1 cellular context compared by ENCODE assay signal in the genomic region with DNA sequence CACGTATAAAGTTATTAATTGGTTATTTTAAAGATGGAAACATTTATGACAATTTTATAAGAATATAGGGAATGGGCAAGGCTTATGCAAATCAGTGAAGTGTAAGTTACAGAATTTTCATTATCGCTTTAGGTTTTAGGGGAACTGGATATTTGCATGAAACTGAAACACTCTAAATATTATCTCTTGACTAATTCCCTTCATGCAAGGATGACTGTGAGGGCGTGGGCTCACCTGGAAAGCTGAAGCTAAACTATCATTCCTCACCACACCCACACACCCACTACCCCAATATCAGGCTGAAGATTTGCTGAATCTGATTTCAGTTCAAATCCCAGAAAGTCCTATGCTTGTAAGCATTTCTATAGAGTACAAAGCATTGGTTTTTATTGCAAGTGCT.
TF ChIP-seq lines count a peak whose summit lies in the region.

No MANE protein-coding gene starts in this region.

TF ChIP-seq in GM23338, 12 proteins besides CTCF, POLR2A, EP300 and RAD21 (continued from another document):
- TF ChIP-seq, protein P1, sequence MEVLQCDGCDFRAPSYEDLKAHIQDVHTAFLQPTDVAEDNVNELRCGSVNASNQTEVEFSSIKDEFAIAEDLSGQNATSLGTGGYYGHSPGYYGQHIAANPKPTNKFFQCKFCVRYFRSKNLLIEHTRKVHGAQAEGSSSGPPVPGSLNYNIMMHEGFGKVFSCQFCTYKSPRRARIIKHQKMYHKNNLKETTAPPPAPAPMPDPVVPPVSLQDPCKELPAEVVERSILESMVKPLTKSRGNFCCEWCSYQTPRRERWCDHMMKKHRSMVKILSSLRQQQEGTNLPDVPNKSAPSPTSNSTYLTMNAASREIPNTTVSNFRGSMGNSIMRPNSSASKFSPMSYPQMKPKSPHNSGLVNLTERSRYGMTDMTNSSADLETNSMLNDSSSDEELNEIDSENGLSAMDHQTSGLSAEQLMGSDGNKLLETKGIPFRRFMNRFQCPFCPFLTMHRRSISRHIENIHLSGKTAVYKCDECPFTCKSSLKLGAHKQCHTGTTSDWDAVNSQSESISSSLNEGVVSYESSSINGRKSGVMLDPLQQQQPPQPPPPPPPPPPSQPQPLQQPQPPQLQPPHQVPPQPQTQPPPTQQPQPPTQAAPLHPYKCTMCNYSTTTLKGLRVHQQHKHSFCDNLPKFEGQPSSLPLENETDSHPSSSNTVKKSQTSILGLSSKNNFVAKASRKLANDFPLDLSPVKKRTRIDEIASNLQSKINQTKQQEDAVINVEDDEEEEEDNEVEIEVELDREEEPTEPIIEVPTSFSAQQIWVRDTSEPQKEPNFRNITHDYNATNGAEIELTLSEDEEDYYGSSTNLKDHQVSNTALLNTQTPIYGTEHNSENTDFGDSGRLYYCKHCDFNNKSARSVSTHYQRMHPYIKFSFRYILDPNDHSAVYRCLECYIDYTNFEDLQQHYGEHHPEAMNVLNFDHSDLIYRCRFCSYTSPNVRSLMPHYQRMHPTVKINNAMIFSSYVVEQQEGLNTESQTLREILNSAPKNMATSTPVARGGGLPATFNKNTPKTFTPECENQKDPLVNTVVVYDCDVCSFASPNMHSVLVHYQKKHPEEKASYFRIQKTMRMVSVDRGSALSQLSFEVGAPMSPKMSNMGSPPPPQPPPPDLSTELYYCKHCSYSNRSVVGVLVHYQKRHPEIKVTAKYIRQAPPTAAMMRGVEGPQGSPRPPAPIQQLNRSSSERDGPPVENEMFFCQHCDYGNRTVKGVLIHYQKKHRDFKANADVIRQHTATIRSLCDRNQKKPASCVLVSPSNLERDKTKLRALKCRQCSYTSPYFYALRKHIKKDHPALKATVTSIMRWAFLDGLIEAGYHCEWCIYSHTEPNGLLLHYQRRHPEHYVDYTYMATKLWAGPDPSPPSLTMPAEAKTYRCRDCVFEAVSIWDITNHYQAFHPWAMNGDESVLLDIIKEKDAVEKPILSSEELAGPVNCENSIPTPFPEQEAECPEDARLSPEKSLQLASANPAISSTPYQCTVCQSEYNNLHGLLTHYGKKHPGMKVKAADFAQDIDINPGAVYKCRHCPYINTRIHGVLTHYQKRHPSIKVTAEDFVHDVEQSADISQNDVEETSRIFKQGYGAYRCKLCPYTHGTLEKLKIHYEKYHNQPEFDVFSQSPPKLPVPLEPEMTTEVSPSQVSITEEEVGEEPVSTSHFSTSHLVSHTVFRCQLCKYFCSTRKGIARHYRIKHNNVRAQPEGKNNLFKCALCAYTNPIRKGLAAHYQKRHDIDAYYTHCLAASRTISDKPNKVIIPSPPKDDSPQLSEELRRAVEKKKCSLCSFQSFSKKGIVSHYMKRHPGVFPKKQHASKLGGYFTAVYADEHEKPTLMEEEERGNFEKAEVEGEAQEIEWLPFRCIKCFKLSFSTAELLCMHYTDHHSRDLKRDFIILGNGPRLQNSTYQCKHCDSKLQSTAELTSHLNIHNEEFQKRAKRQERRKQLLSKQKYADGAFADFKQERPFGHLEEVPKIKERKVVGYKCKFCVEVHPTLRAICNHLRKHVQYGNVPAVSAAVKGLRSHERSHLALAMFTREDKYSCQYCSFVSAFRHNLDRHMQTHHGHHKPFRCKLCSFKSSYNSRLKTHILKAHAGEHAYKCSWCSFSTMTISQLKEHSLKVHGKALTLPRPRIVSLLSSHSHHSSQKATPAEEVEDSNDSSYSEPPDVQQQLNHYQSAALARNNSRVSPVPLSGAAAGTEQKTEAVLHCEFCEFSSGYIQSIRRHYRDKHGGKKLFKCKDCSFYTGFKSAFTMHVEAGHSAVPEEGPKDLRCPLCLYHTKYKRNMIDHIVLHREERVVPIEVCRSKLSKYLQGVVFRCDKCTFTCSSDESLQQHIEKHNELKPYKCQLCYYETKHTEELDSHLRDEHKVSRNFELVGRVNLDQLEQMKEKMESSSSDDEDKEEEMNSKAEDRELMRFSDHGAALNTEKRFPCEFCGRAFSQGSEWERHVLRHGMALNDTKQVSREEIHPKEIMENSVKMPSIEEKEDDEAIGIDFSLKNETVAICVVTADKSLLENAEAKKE (CRISPR knock-in tag; IDR thresholded peaks at IDR 0.05), result no peak
- TF ChIP-seq STAT1 (IDR thresholded peaks at IDR 0.05; ENCODE audit: unreplicated experiment) (no peak), JUNB (IDR thresholded peaks at IDR 0.05; ENCODE audit: unreplicated experiment) (no peak), NANOG (IDR thresholded peaks at IDR 0.05; ENCODE audit: borderline replicate concordance) (no peak), EZH2 (IDR thresholded peaks at IDR 0.05; ENCODE audit: low read depth, unreplicated experiment) (no peak), ZNF114 (CRISPR knock-in tag; IDR thresholded peaks at IDR 0.05) (no peak)
TF ChIP-seq in GM23338: peak in this region for 0.
